In genomic region chr11:118662401-118663271, GRCh38 we compare ENCODE assay signal across 20 cellular contexts. TPM values are rescaled to one million over a fixed set of nuclear protein-coding genes. Genes with fewer than 3 reads are reported as not detected.
DNase-seq lines count a peak whose midpoint lies in the region; ATAC-seq, FAIRE-seq and TF ChIP-seq lines count a peak whose summit lies in the region.
"Had no signal": no experiment of that assay in that cellular context is flagged by ENCODE, and none has a peak within 500 bp of the region (broad histone marks: within the 10 kb centered on the region; RNA-seq: fewer than 3 reads in every experiment).

No MANE protein-coding gene starts in this region.

- FAIRE-seq in A549 (lab: Jason Lieb, UNC) (no peak), bronchial epithelial cell (lab: Jason Lieb, UNC) (no peak)
- FAIRE-seq: GM12878 had no signal

- H3K4me1 ChIP-seq in A549 (peaks cover 4% of the 10 kb centered on the region; the same call in 1 of the 3 replicates), HCT116 (ENCODE audit: control insufficient read depth in 1 of 2, insufficient read depth in 2 of 2, low read length in 2 of 2) (peaks cover 7 to 16% of the 10 kb centered on the region in 2 experiments; a peak in 3 of 4 replicates), breast epithelium (peaks cover 4 to 7% of the 10 kb centered on the region in 2 donors)

- H3K4me3 Mint-ChIP-seq in osteocyte (ENCODE audit: unreplicated experiment) = no peak overlapping the region
- H3K4me3 Mint-ChIP-seq: CD8-positive, alpha-beta T cell had no signal

- H3K9me3 Mint-ChIP-seq in osteocyte (ENCODE audit: unreplicated experiment) = no peaks in the 10 kb centered on the region
- H3K9me3 Mint-ChIP-seq: CD8-positive, alpha-beta T cell had no signal

- TF ChIP-seq POLR2A in A549 (IDR thresholded peaks at IDR 0.05; ENCODE audit: low read length) (no peak), HCT116 (IDR thresholded peaks at IDR 0.05; ENCODE audit: borderline replicate concordance, extremely low read depth, insufficient read depth, insufficient read length) (no peak), breast epithelium (IDR thresholded peaks at IDR 0.05) (no peak)

- no peaks in the 10 kb centered on the region for H4K20me1 ChIP-seq in HCT116 (ENCODE audit: insufficient read depth)
- H4K20me1 ChIP-seq: BLaER1 had no signal

- POLR2A ChIA-PET in A549 (lab: Yijun Ruan, JAX) = no interaction called here
- POLR2A ChIA-PET in HCT116 (lab: Charles Lee) = no interaction called here

- BruUV-seq in HCT116 (replicated peaks; lab: Mats Ljungman, UMichigan) = no TSS peak

- no peaks in the 10 kb centered on the region for H3K27me3 Mint-ChIP-seq in osteocyte (ENCODE audit: unreplicated experiment)

- TF ChIP-seq EP300 in A549 (IDR thresholded peaks at IDR 0.05) = no peak

- TF ChIP-seq CTCF in A549 (IDR thresholded peaks at IDR 0.05) (no peak), HCT116 (IDR thresholded peaks at IDR 0.05 in 2 of 3, conservative IDR thresholded peaks at IDR 0.05 in 1 of 3; ENCODE audit: borderline replicate concordance in 1 of 3, insufficient read depth in 1 of 3, low read depth in 2 of 3, low read length in 2 of 3) (peak in 1 of 3 experiments; percentile 18; a peak in 1 of 6 replicates), bronchial epithelial cell (IDR thresholded peaks at IDR 0.05; ENCODE audit: insufficient read depth, low read length, severe bottlenecking) (no peak), breast epithelium (IDR thresholded peaks at IDR 0.05) (no peak), osteocyte (IDR thresholded peaks at IDR 0.05) (no peak)

- no peak overlapping the region for H3K9ac ChIP-seq in HCT116 (ENCODE audit: low read length)
- H3K9ac ChIP-seq: BLaER1 had no signal

- CTCF ChIA-PET in A549 (lab: Yijun Ruan, JAX) = interaction anchor here (0.9 to 10.7 kb wide), 5 partner anchors 11 to 518 kb away, joined by 3 to 90 read pairs (median 3); partner anchors contain the start of gene PHLDB1
- CTCF ChIA-PET in HCT116 (lab: Charles Lee) = interaction anchor here (1.3 to 1.4 kb wide), 2 partner anchors 11 to 27 kb away, joined by 3 to 5 read pairs; no protein-coding TSS in a partner anchor

- peaks cover 19% of the 10 kb centered on the region for H3K4me1 Mint-ChIP-seq in osteocyte (ENCODE audit: unreplicated experiment)

- no peaks in the 10 kb centered on the region for H3K79me2 ChIP-seq in HCT116 (ENCODE audit: insufficient read depth, low read length)

- no peaks in the 10 kb centered on the region for H3K27me3 ChIP-seq in HCT116 (ENCODE audit: insufficient read depth, low read length)
- no peaks in the 10 kb centered on the region for H3K27me3 ChIP-seq in bronchial epithelial cell (ENCODE audit: control insufficient read depth, insufficient read depth, low read length)
- no peaks in the 10 kb centered on the region for H3K27me3 ChIP-seq in breast epithelium
- H3K27me3 ChIP-seq: BLaER1 had no signal

- RAD21 ChIA-PET in HCT116 (lab: Charles Lee; ENCODE audit: low non-redundant PET in 1 of 2, low total read pairs in 2 of 2, uncharacterized antibody in 2 of 2, unreplicated experiment in 2 of 2) = no interaction called here

- no peaks in the 10 kb centered on the region for H3K9me2 ChIP-seq in HCT116 (ENCODE audit: insufficient read depth)

- no peaks in the 10 kb centered on the region for H3K36me3 Mint-ChIP-seq in osteocyte (ENCODE audit: unreplicated experiment)
- H3K36me3 Mint-ChIP-seq: CD8-positive, alpha-beta T cell had no signal

- no peak overlapping the region for H3K27ac Mint-ChIP-seq in osteocyte (ENCODE audit: unreplicated experiment)
- H3K27ac Mint-ChIP-seq: CD8-positive, alpha-beta T cell had no signal

- no peak overlapping the region for H3K27ac ChIP-seq in A549
- H3K27ac ChIP-seq in HCT116 (ENCODE audit: low read depth, low read length) = no peak overlapping the region
- H3K27ac ChIP-seq in breast epithelium = no peak overlapping the region
- H3K27ac ChIP-seq: BLaER1 had no signal

- ATAC-seq in A549 (no peak), HCT116 (no peak), HG03457 (IDR thresholded peaks at IDR 0.05; ENCODE audit: unreplicated experiment) (no peak)
- ATAC-seq: CD8-positive, alpha-beta T cell; GM12878 had no signal

- H3K4me3 ChIP-seq in A549 (no peak overlapping the region), HCT116 (replicated peaks in 1 of 2; ENCODE audit: low read depth in 1 of 2, low read length in 2 of 2) (no peak overlapping the region), bronchial epithelial cell (ENCODE audit: low read depth, low read length) (no peak overlapping the region), breast epithelium (no peak overlapping the region)
- H3K4me3 ChIP-seq: BLaER1, GM12878 had no signal

- no peak for TF ChIP-seq RAD21 in A549 (conservative IDR thresholded peaks at IDR 0.05 in 1 of 2, IDR thresholded peaks at IDR 0.05 in 1 of 2)
- TF ChIP-seq RAD21 in HCT116 (IDR thresholded peaks at IDR 0.05; ENCODE audit: low read depth) = peak; percentile 33; the same call in 1 of the 2 replicates

- H3K36me3 ChIP-seq in HCT116 (ENCODE audit: control insufficient read depth in 1 of 2, insufficient read depth in 2 of 2, low read length in 2 of 2) = no peaks in the 10 kb centered on the region
- no peaks in the 10 kb centered on the region for H3K36me3 ChIP-seq in bronchial epithelial cell (ENCODE audit: control insufficient read depth, insufficient read depth, low read length)
- H3K36me3 ChIP-seq in breast epithelium = no peaks in the 10 kb centered on the region
- H3K36me3 ChIP-seq: BLaER1 had no signal

- H3K4me2 ChIP-seq in A549 (no peak overlapping the region), HCT116 (ENCODE audit: low read length) (no peak overlapping the region)
- H3K4me2 ChIP-seq: BLaER1 had no signal

- no peak overlapping the region for H2AFZ ChIP-seq in HCT116 (ENCODE audit: low read depth, low read length, poor library complexity, severe bottlenecking)

- no peaks in the 10 kb centered on the region for H3K9me3 ChIP-seq in A549
- H3K9me3 ChIP-seq in HCT116 (ENCODE audit: control insufficient read depth in 1 of 2, insufficient read depth in 1 of 2, low read depth in 1 of 2, low read length in 2 of 2) = no peaks in the 10 kb centered on the region
- no peaks in the 10 kb centered on the region for H3K9me3 ChIP-seq in breast epithelium
- H3K9me3 ChIP-seq: BLaER1 had no signal

- intact Hi-C loops in HCT116 (cut with micrococcal nuclease) = no loop called here
- intact Hi-C loops in breast epithelium (cut with DNase I; ENCODE audit: low total_unique reads) = no loop called here

- DNase-seq in A549 (ENCODE audit: low read depth in 1 of 2, low spot score in 1 of 2) (no peak), HCT116 (ENCODE audit: low read depth, low spot score) (no peak), bronchial epithelial cell (ENCODE audit: low read depth) (peak; percentile 22), left kidney (ENCODE audit: low read depth, low spot score) (peak; percentile 39), breast epithelium (ENCODE audit: low spot score in 2 of 2) (no peak), osteocyte (ENCODE audit: extremely low spot score, unreplicated experiment) (no peak), NCI-H187 (lab: John Stamatoyannopoulos, UW) (no peak)
- DNase-seq: CD8-positive, alpha-beta T cell; DMS79 treated with DMSO at 0.1 percent for 48 hours; GDM1; GOT3; KBM-7; MV-4-11; NCI-H1417; NCI-H1930; NCI-H526 treated with DMSO at 0.1 percent for 48 hours had no signal

- 84% methylated on average over 5 of the region's 8 CpGs for WGBS in A549 (ENCODE audit: missing lambda C conversion rate)

TF ChIP-seq in A549, 52 proteins besides CTCF, POLR2A, EP300 and RAD21:
- TF ChIP-seq RFX5 (IDR thresholded peaks at IDR 0.05) (no peak), ZFP36 (IDR thresholded peaks at IDR 0.05; ENCODE audit: borderline replicate concordance, partially characterized antibody) (peak; percentile 33), SREBF2 (IDR thresholded peaks at IDR 0.05) (no peak), PHF8 (IDR thresholded peaks at IDR 0.05; ENCODE audit: borderline replicate concordance, low read depth) (no peak)

TF ChIP-seq in HCT116, 20 proteins besides CTCF, POLR2A, EP300 and RAD21 (continues in another document):
- TF ChIP-seq SP1 (IDR thresholded peaks at IDR 0.05; ENCODE audit: low read depth) (no peak), JUND (IDR thresholded peaks at IDR 0.05) (no peak)

RNA-seq across cellular contexts. Expression of gene TREH, which starts 16.8 kb away (rescaled TPM):
- polyA plus RNA-seq in A549 (2011; rRNA removed) (not detected in 2 replicates), A549 (2017; fragmentation: RNase III; extraction: RNeasy Plus Mini Kit Qiagen cat#74134 plus additional on column Dnase treatment) (0.03 to 0.06 TPM in 2 of 3 replicates, not detected in the other)
- polyA plus RNA-seq in A549 (2012; cell fraction: cytosol; rRNA removed) = not detected in 2 replicates
- polyA plus RNA-seq in A549 (2012; cell fraction: nucleus; rRNA removed) = not detected in 2 replicates
- not detected in 2 replicates for polyA minus RNA-seq in A549 (2011; rRNA and poly(A)+ RNA removed)
- total RNA-seq in HCT116 (2021; ENCODE audit: unreplicated experiment) (0.15 TPM), bronchial epithelial cell (not detected in 2 replicates), breast epithelium (not detected), osteocyte (not detected in 2 replicates)
- polyA plus RNA-seq in HCT116 (2012) = 0.12 TPM in 1 of 2 replicates, not detected in the other
- total RNA-seq: A172; CD8-positive, alpha-beta T cell; GM12878 had no signal
- polyA plus RNA-seq: GM12878 had no signal

RNA-seq across cellular contexts. Expression of gene PHLDB1, which starts 55.2 kb away (rescaled TPM):
- polyA plus RNA-seq in A549 (2011; rRNA removed) = 5.9 and 7.7 TPM in 2 replicates
- polyA plus RNA-seq in A549 (2012; cell fraction: cytosol; rRNA removed) = 7.3 and 9.7 TPM in 2 replicates
- 32.2 and 36.0 TPM in 2 replicates for polyA plus RNA-seq in A549 (2012; cell fraction: nucleus; rRNA removed)
- polyA plus RNA-seq in A549 (2017; fragmentation: RNase III; extraction: RNeasy Plus Mini Kit Qiagen cat#74134 plus additional on column Dnase treatment) = 17.9 to 20.0 TPM (median 19.4 TPM) in 3 replicates
- polyA minus RNA-seq in A549 (2011; rRNA and poly(A)+ RNA removed) = 12.2 and 15.2 TPM in 2 replicates
- total RNA-seq in HCT116 (2021; ENCODE audit: unreplicated experiment) = 36.2 TPM
- polyA plus RNA-seq in HCT116 (2012) = 19.1 and 21.7 TPM in 2 replicates
- total RNA-seq in bronchial epithelial cell = 13.3 and 22.6 TPM in 2 replicates
- total RNA-seq in breast epithelium = 100 to 1,000 TPM; 104 to 150 (median 109) TPM
- total RNA-seq in osteocyte = 160 and 165 TPM in 2 replicates

Comparison
In these comparisons a context has a peak if more than half of its experiments do, and no peak if none do; other contexts are left out.
1. DNase-seq: peak in bronchial epithelial cell (single experiment) and left kidney (single experiment); none in A549 (0 of 2), HCT116 (single experiment), breast epithelium (0 of 2), osteocyte (single experiment) and NCI-H187 (0 of 2).
2. Of the 6 proteins assayed by ChIP-seq in both A549 and HCT116: peak only in A549: none; only in HCT116: RAD21; in both: none; in neither: 4; mixed calls (peak in some experiments, not most) for 1.